ENCODE assay signal across 10 cellular contexts in the genomic region with DNA sequence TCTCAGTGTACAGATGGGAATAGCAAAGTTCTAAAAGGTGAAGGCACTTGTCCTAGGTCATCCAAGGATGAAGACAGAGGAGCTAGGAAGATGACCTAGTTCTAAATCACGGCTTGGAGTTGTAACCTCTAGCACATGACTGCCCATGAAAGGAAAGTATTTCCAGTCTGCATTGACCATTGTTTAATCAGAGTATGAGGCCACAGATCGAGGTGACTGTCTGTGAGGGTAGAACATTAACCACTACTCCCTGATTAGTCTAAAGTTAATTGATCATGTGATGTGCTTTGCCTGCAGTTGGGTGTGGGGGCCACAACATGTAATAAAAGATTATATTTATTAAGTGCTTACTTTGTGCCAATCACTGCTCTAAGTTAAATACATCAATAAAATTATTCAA. TPM values are rescaled to one million over a fixed set of nuclear protein-coding genes. Genes with fewer than 3 reads are reported as not detected.
DNase-seq lines count a peak whose midpoint lies in the region; ATAC-seq, FAIRE-seq and TF ChIP-seq lines count a peak whose summit lies in the region.
"Had no signal": no experiment of that assay in that cellular context is flagged by ENCODE, and none has a peak within 500 bp of the region (broad histone marks: within the 10 kb centered on the region; RNA-seq: fewer than 3 reads in every experiment).

No MANE protein-coding gene starts in this region.

- H3K4me3 ChIP-seq in naive thymus-derived CD4-positive, alpha-beta T cell (ENCODE audit: low read length): no peak overlapping the region

- H3K36me3 Mint-ChIP-seq in naive thymus-derived CD4-positive, alpha-beta T cell: peaks cover 0 to 21% (median 0%) of the 10 kb centered on the region in 5 donors

- H3K27me3 Mint-ChIP-seq in naive thymus-derived CD4-positive, alpha-beta T cell: peaks cover 0 to 30% (median 0%) of the 10 kb centered on the region in 5 donors

- DNase-seq in RCC 7860 (ENCODE audit: low spot score) (peak; percentile 14), GM12891 (ENCODE audit: insufficient read length, low spot score) (no peak), NK-92 (lab: John Stamatoyannopoulos, UW; ENCODE audit: unreplicated experiment) (no peak), RPMI8226 (no peak), posterior vena cava (ENCODE audit: low spot score) (no peak)
- no peak for DNase-seq in naive thymus-derived CD4-positive, alpha-beta T cell

- H3K9me3 ChIP-seq in naive thymus-derived CD4-positive, alpha-beta T cell (ENCODE audit: control insufficient read depth in 2 of 3, low read length in 3 of 3): no peaks in the 10 kb centered on the region
- H3K9me3 ChIP-seq: thoracic aorta had no signal

- TF ChIP-seq POLR2A in GM12891 (IDR thresholded peaks at IDR 0.05; ENCODE audit: low read depth, low read length): no peak

- peaks cover 20 to 43% (median 25%) of the 10 kb centered on the region in 7 donors for H3K4me1 Mint-ChIP-seq in naive thymus-derived CD4-positive, alpha-beta T cell

- no peaks in the 10 kb centered on the region for H3K27me3 ChIP-seq in naive thymus-derived CD4-positive, alpha-beta T cell (ENCODE audit: control insufficient read depth in 2 of 2, insufficient read depth in 2 of 2, low read length in 2 of 2)

- FAIRE-seq in RCC 7860 (lab: Jason Lieb, UNC) (no peak), GM12891 (lab: Jason Lieb, UNC) (no peak)

- CTCF ChIA-PET in naive thymus-derived CD4-positive, alpha-beta T cell (lab: Charles Lee): interaction anchor here (1.3 to 1.4 kb wide), 3 partner anchors 69 to 100 kb away, joined by 3 to 4 read pairs (median 3); no protein-coding TSS in a partner anchor

- H3K36me3 ChIP-seq in naive thymus-derived CD4-positive, alpha-beta T cell (ENCODE audit: control insufficient read depth in 2 of 3, insufficient read depth in 3 of 3, low read length in 3 of 3): no peaks in the 10 kb centered on the region
- H3K36me3 ChIP-seq: thoracic aorta had no signal

- intact Hi-C loops in naive thymus-derived CD4-positive, alpha-beta T cell (cut with micrococcal nuclease): loop anchor here (2.0 to 5.0 kb wide), 2 partner anchors 92 to 124 kb away; a partner anchor contains a TSS
- intact Hi-C loops in posterior vena cava (cut with DNase I): no loop called here

- peak; percentile 20 for ATAC-seq in GM18873 (IDR thresholded peaks at IDR 0.05; ENCODE audit: low FRiP score, unreplicated experiment)
- ATAC-seq in HG02678 (IDR thresholded peaks at IDR 0.05; ENCODE audit: unreplicated experiment): peak; percentile 41
- ATAC-seq in naive thymus-derived CD4-positive, alpha-beta T cell: no peak

- POLR2A ChIA-PET in naive thymus-derived CD4-positive, alpha-beta T cell (lab: Charles Lee): no interaction called here

- peak overlapping the region in 8 of 10 donors; percentile 10 to 79 (median 68) for H3K4me3 Mint-ChIP-seq in naive thymus-derived CD4-positive, alpha-beta T cell

- peak overlapping the region in 6 of 9 donors; percentile 2 to 83 (median 57) for H3K27ac Mint-ChIP-seq in naive thymus-derived CD4-positive, alpha-beta T cell

- peaks cover 0 to 4% (median 0%) of the 10 kb centered on the region in 11 donors for H3K9me3 Mint-ChIP-seq in naive thymus-derived CD4-positive, alpha-beta T cell

- H3K27ac ChIP-seq in naive thymus-derived CD4-positive, alpha-beta T cell (ENCODE audit: low read depth, low read length): no peak overlapping the region
- H3K27ac ChIP-seq: thoracic aorta had no signal

- H3K4me1 ChIP-seq in naive thymus-derived CD4-positive, alpha-beta T cell (ENCODE audit: control insufficient read depth in 2 of 2, insufficient read depth in 2 of 2, low read length in 2 of 2): peaks cover 11 to 17% of the 10 kb centered on the region in 2 donors

TF ChIP-seq in GM12891, 5 proteins besides CTCF, POLR2A, EP300 and RAD21:
- no peak for TF ChIP-seq POLR2AphosphoS5 (IDR thresholded peaks at IDR 0.05; ENCODE audit: low read depth, low read length)
- TF ChIP-seq PAX5 (IDR thresholded peaks at IDR 0.05; ENCODE audit: insufficient read depth, low read length, severe bottlenecking): no peak
- no peak for TF ChIP-seq TAF1 (IDR thresholded peaks at IDR 0.05; ENCODE audit: low read depth, low read length)
- no peak for TF ChIP-seq SPI1 (IDR thresholded peaks at IDR 0.05; ENCODE audit: low read depth, low read length)
- TF ChIP-seq POU2F2 (IDR thresholded peaks at IDR 0.05; ENCODE audit: low read depth, low read length): no peak

RNA-seq across cellular contexts. Expression of a gene that starts 0.7 kb away (rescaled TPM):
- total RNA-seq in naive thymus-derived CD4-positive, alpha-beta T cell: 1 to 10 TPM in 1 of 5 experiments, under 1 TPM in 1, not detected in 3; 0.44 to 3.8 TPM
- not detected for polyA plus RNA-seq in naive thymus-derived CD4-positive, alpha-beta T cell
- polyA plus RNA-seq in GM12891 (2012; ENCODE audit: low read depth, missing spikeins): 0.01 TPM
- under 1 TPM; 0.28 to 0.52 TPM for total RNA-seq in posterior vena cava
- polyA plus RNA-seq: neural cell had no signal

Comparison
In these comparisons a context has a peak if more than half of its experiments do, and no peak if none do; other contexts are left out.
1. intact Hi-C loops: an anchor here in naive thymus-derived CD4-positive, alpha-beta T cell (2.0 to 5.0 kb wide); none called in posterior vena cava.